ENCODE assay signal across 1 cellular context in the genomic region with DNA sequence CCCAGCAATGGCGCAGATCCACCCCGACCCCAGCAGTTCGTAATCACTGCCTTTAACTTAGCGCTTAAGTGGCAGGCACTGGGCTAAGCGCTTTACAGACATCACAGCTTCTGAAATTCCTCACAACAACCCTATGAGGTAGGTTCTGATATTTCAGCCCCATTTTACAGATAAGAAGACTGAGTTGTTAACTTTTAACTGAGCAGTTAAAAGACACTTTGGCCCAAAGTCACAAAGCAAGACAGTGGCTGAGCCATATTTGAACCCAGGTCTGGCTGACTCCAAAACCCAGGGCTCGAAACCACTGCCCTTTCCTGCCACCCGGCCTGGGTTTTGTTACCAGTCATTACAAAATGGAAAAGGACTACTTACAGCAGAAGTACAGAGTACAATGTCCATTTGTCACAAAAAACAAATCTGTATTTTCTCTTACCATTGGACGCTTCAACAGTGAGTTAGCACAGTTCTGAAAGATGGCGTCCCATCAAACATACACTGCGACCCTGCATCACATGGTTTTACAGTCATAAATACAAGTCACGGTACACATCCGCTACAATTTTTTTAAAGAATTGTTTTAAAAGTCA.
A peak's percentile ranks its signal among the peaks of the same experiment; 100 is the strongest.
TF ChIP-seq lines count a peak whose summit lies in the region.

No MANE protein-coding gene starts in this region.

TF ChIP-seq in HEK293, 187 proteins besides CTCF, POLR2A, EP300 and RAD21 (continued from another document):
- no peak for TF ChIP-seq ZSCAN5A (tag by site-specific recombination; IDR thresholded peaks at IDR 0.05)
- no peak for TF ChIP-seq ZNF48 (tag by site-specific recombination; IDR thresholded peaks at IDR 0.05)
- TF ChIP-seq RBAK (tag by site-specific recombination; IDR thresholded peaks at IDR 0.05): no peak
- no peak for TF ChIP-seq ZIC2 (tag by site-specific recombination; IDR thresholded peaks at IDR 0.05)
- 0 out of 2 replicates have a peak, but pooled peaks have one; percentile 50 for TF ChIP-seq ZNF280D (tag by site-specific recombination; IDR thresholded peaks at IDR 0.05)
- 0 out of 2 replicates have a peak, but pooled peaks have one; percentile 42 for TF ChIP-seq ZNF580 (tag by site-specific recombination; IDR thresholded peaks at IDR 0.05)
- TF ChIP-seq ZNF449 (tag by site-specific recombination; IDR thresholded peaks at IDR 0.05): 0 out of 2 replicates have a peak, but pooled peaks have one; percentile 30
- no peak for TF ChIP-seq WT1 (tag by site-specific recombination; IDR thresholded peaks at IDR 0.05)
- 0 out of 2 replicates have a peak, but pooled peaks have one; percentile 25 for TF ChIP-seq KLF8 (tag by site-specific recombination; IDR thresholded peaks at IDR 0.05)
- no peak for TF ChIP-seq GLIS2 (tag by site-specific recombination; IDR thresholded peaks at IDR 0.05)
- peak; percentile 99 for TF ChIP-seq ZNF664 (tag by site-specific recombination; IDR thresholded peaks at IDR 0.05)
- TF ChIP-seq ZNF76 (tag by site-specific recombination; IDR thresholded peaks at IDR 0.05; ENCODE audit: borderline replicate concordance, low read depth): no peak
- TF ChIP-seq KLF10 (tag by site-specific recombination; IDR thresholded peaks at IDR 0.05): 0 out of 2 replicates have a peak, but pooled peaks have one; percentile 19
- no peak for TF ChIP-seq ZNF2 (tag by site-specific recombination; IDR thresholded peaks at IDR 0.05)
- TF ChIP-seq ZBTB21 (tag by site-specific recombination; IDR thresholded peaks at IDR 0.05): 0 out of 2 replicates have a peak, but pooled peaks have one; percentile 4
- TF ChIP-seq HOXD13 (CRISPR knock-in tag; IDR thresholded peaks at IDR 0.05; ENCODE audit: borderline replicate concordance): no peak
- TF ChIP-seq ZNF558 (tag by site-specific recombination; IDR thresholded peaks at IDR 0.05): no peak
- TF ChIP-seq ZFP69B (tag by site-specific recombination; IDR thresholded peaks at IDR 0.05): no peak
- TF ChIP-seq SP7 (tag by site-specific recombination; IDR thresholded peaks at IDR 0.05): 0 out of 2 replicates have a peak, but pooled peaks have one; percentile 18
- TF ChIP-seq ZNF660 (tag by site-specific recombination; IDR thresholded peaks at IDR 0.05): no peak
